ENCODE assay signal across 13 cellular contexts in the genomic region with DNA sequence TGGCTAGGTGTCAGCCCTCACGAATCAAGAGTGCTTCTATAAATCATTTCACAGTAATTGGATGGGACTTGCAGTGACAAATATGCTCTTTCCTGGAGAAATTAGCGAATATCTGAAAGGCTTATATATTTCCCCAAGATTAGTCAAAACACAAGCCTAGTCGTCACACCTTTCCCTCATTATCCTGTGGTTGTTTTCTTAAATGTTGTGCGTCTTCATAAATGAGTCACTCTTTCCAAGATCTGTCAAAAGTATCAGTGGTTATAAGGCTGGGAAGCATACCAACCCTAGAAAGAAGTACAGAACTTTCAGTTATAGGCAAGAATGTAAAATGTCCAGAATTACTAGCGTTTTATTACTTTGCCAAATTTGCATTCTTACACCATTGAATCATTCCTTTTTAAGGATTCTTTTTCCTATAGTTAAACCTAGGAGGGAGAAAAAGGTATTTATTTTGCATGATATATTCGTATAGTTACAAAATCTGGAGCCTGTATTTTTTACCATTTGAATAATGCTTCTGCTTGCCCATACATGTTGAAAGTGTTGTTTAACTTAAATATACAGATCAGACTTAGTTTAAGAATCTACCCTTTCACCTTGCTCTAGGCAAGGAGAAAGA. TPM values are rescaled to one million over a fixed set of nuclear protein-coding genes. Genes with fewer than 3 reads are reported as not detected.
DNase-seq lines count a peak whose midpoint lies in the region; ATAC-seq and TF ChIP-seq lines count a peak whose summit lies in the region.
"Had no signal": no experiment of that assay in that cellular context is flagged by ENCODE, and none has a peak within 500 bp of the region (broad histone marks: within the 10 kb centered on the region; RNA-seq: fewer than 3 reads in every experiment).

No MANE protein-coding gene starts in this region.

- peak overlapping the region; percentile 4; the same call in 1 of the 2 replicates for H3K4me2 ChIP-seq in SK-N-SH
- H3K4me2 ChIP-seq: BLaER1 had no signal

- peak; percentile 55 for ATAC-seq in activated CD4-positive, alpha-beta T cell treated with anti-CD3 and anti-CD28 coated beads for 36 hours
- ATAC-seq in upper lobe of right lung: no peak

- TF ChIP-seq RAD21 in SK-N-SH (IDR thresholded peaks at IDR 0.05; ENCODE audit: low read length): no peak

- H3K4me1 Mint-ChIP-seq in activated CD4-positive, alpha-beta T cell treated with anti-CD3 and anti-CD28 coated beads for 36 hours: peaks cover 9% of the 10 kb centered on the region

- 26% methylated on average over 6 of the region's 6 CpGs for WGBS in SK-N-SH (ENCODE audit: low lambda C conversion rate)

- H2AFZ ChIP-seq in SK-N-SH (ENCODE audit: low read depth): no peak overlapping the region

- H3K36me3 ChIP-seq in SK-N-SH (replicated peaks in 1 of 2; ENCODE audit: control insufficient read depth in 1 of 2, insufficient read depth in 2 of 2, low read length in 1 of 2) (no peaks in the 10 kb centered on the region), subcutaneous abdominal adipose tissue (ENCODE audit: control insufficient read depth in 5 of 5, insufficient read depth in 5 of 5, low read length in 5 of 5) (no peaks in the 10 kb centered on the region), upper lobe of right lung (no peaks in the 10 kb centered on the region)
- H3K36me3 ChIP-seq: BLaER1, MG63, SJCRH30 had no signal

- H3F3A ChIP-seq in SK-N-SH (replicated peaks; ENCODE audit: insufficient read depth): peaks cover 33% of the 10 kb centered on the region

- no peaks in the 10 kb centered on the region for H3K79me2 ChIP-seq in SK-N-SH (ENCODE audit: insufficient read depth)

- peaks cover 5% of the 10 kb centered on the region for H3K27me3 Mint-ChIP-seq in activated CD4-positive, alpha-beta T cell treated with anti-CD3 and anti-CD28 coated beads for 36 hours

- H3K9ac ChIP-seq in SK-N-SH: peak overlapping the region; percentile 12; the same call in 1 of the 2 replicates
- peak overlapping the region in 1 of 5 donors; percentile 53 for H3K9ac ChIP-seq in subcutaneous abdominal adipose tissue (ENCODE audit: low read length in 5 of 5)
- H3K9ac ChIP-seq: BLaER1 had no signal

- no peaks in the 10 kb centered on the region for H3K9me2 ChIP-seq in SK-N-SH

- no peaks in the 10 kb centered on the region for H3K36me3 Mint-ChIP-seq in activated CD4-positive, alpha-beta T cell treated with anti-CD3 and anti-CD28 coated beads for 36 hours (ENCODE audit: low read depth)

- H3K4me1 ChIP-seq in SK-N-SH (ENCODE audit: control insufficient read depth in 1 of 2, insufficient read depth in 2 of 2, low read depth in 1 of 2, low read length in 1 of 2) (peaks cover 5 to 37% of the 10 kb centered on the region in 2 experiments), subcutaneous abdominal adipose tissue (ENCODE audit: control insufficient read depth in 5 of 5, insufficient read depth in 5 of 5, low read length in 5 of 5) (peaks cover 3 to 42% (median 38%) of the 10 kb centered on the region in 5 donors), upper lobe of right lung (peaks cover 45% of the 10 kb centered on the region)

- DNase-seq in activated CD4-positive, alpha-beta T cell treated with anti-CD3 and anti-CD28 coated beads for 36 hours: no peak
- DNase-seq in activated CD4-positive, alpha-beta T cell treated with anti-CD3 and anti-CD28 coated beads, Interleukin-2, amount 50 U/mL, for 1 hour: no peak
- DNase-seq in SK-N-SH (no peak), fibroblast of villous mesenchyme (ENCODE audit: low read depth) (peak; percentile 97), NCI-H2227 (lab: John Stamatoyannopoulos, UW; ENCODE audit: unreplicated experiment) (no peak), upper lobe of right lung (no peak)
- no peak for DNase-seq in stimulated activated naive CD4-positive, alpha-beta T cell (lab: John Stamatoyannopoulos, UW)
- DNase-seq: SJCRH30 had no signal

- no peak overlapping the region for H3K4me3 ChIP-seq in SK-N-SH (ENCODE audit: low read depth in 2 of 2, low read length in 1 of 2)
- no peak overlapping the region for H3K4me3 ChIP-seq in fibroblast of villous mesenchyme (ENCODE audit: low read depth, low read length)
- no peak overlapping the region for H3K4me3 ChIP-seq in subcutaneous abdominal adipose tissue (ENCODE audit: low read depth in 1 of 5, low read length in 5 of 5)
- H3K4me3 ChIP-seq in upper lobe of right lung: no peak overlapping the region
- H3K4me3 ChIP-seq: BLaER1, MG63, SJCRH30 had no signal

- no peaks in the 10 kb centered on the region for H4K20me1 ChIP-seq in SK-N-SH (ENCODE audit: insufficient read depth)
- H4K20me1 ChIP-seq: BLaER1 had no signal

- H3K27ac ChIP-seq in SK-N-SH (ENCODE audit: low read depth in 2 of 2, low read length in 1 of 2) (peak overlapping the region; percentile 86 to 94; a peak in 3 of 4 replicates), subcutaneous abdominal adipose tissue (ENCODE audit: low read depth, low read length) (peak overlapping the region; percentile 87), upper lobe of right lung (no peak overlapping the region)
- H3K27ac ChIP-seq: BLaER1, SJCRH30 had no signal

- H3K4me3 Mint-ChIP-seq in activated CD4-positive, alpha-beta T cell treated with anti-CD3 and anti-CD28 coated beads for 36 hours: no peak overlapping the region
- H3K4me3 Mint-ChIP-seq: neural crest cell had no signal

- H3K9me3 ChIP-seq in SK-N-SH (no peaks in the 10 kb centered on the region), subcutaneous abdominal adipose tissue (ENCODE audit: control insufficient read depth in 5 of 5, low read length in 5 of 5) (no peaks in the 10 kb centered on the region), upper lobe of right lung (no peaks in the 10 kb centered on the region)
- H3K9me3 ChIP-seq: BLaER1, MG63, SJCRH30 had no signal

- peak in 1 of 2 experiments; percentile 89; a peak in 2 of 4 replicates for TF ChIP-seq EP300 in SK-N-SH (IDR thresholded peaks at IDR 0.05; ENCODE audit: borderline replicate concordance in 1 of 2, low read depth in 1 of 2, low read length in 1 of 2)

- no peak overlapping the region for H3K27ac Mint-ChIP-seq in activated CD4-positive, alpha-beta T cell treated with anti-CD3 and anti-CD28 coated beads for 36 hours

- H3K27me3 ChIP-seq in SK-N-SH (ENCODE audit: insufficient read depth) (no peaks in the 10 kb centered on the region), subcutaneous abdominal adipose tissue (ENCODE audit: control insufficient read depth in 5 of 5, insufficient read depth in 4 of 5, low read length in 5 of 5) (no peaks in the 10 kb centered on the region), upper lobe of right lung (no peaks in the 10 kb centered on the region)
- H3K27me3 ChIP-seq: BLaER1, MG63, SJCRH30 had no signal

- POLR2A ChIA-PET in activated CD4-positive, alpha-beta T cell treated with anti-CD3 and anti-CD28 coated beads for 36 hours (lab: Charles Lee): no interaction called here
- POLR2A ChIA-PET in SK-N-SH (lab: Yijun Ruan, JAX): no interaction called here

- no peaks in the 10 kb centered on the region for H3K9me3 Mint-ChIP-seq in activated CD4-positive, alpha-beta T cell treated with anti-CD3 and anti-CD28 coated beads for 36 hours (ENCODE audit: low read depth)
- H3K9me3 Mint-ChIP-seq: neural crest cell had no signal

- TF ChIP-seq CTCF in SK-N-SH (IDR thresholded peaks at IDR 0.05) (no peak), fibroblast of villous mesenchyme (IDR thresholded peaks at IDR 0.05; ENCODE audit: insufficient read depth, low read depth, low read length) (no peak), upper lobe of right lung (IDR thresholded peaks at IDR 0.05) (no peak)

- CTCF ChIA-PET in activated CD4-positive, alpha-beta T cell treated with anti-CD3 and anti-CD28 coated beads for 36 hours (lab: Charles Lee): interaction anchor here (1.0 kb wide), 1 partner anchor 9 kb away, joined by 3 read pairs; no protein-coding TSS in a partner anchor
- CTCF ChIA-PET in SK-N-SH (lab: Yijun Ruan, JAX): no interaction called here

- intact Hi-C loops in activated CD4-positive, alpha-beta T cell treated with anti-CD3 and anti-CD28 coated beads for 36 hours (cut with DNase I, micrococcal nuclease): no loop called here
- intact Hi-C loops in upper lobe of right lung (cut with DNase I): no loop called here

TF ChIP-seq in SK-N-SH, 30 proteins besides CTCF, POLR2A, EP300 and RAD21 (continues in another document):
- TF ChIP-seq TAF1 (IDR thresholded peaks at IDR 0.05; ENCODE audit: borderline replicate concordance, low read depth, low read length) (no peak), SIN3A (IDR thresholded peaks at IDR 0.05; ENCODE audit: borderline replicate concordance, low read depth, low read length) (no peak), ELF1 (IDR thresholded peaks at IDR 0.05) (no peak), YY1 (IDR thresholded peaks at IDR 0.05; ENCODE audit: low read depth) (no peak), TCF12 (IDR thresholded peaks at IDR 0.05) (peak; percentile 90), RXRA (IDR thresholded peaks at IDR 0.05; ENCODE audit: borderline replicate concordance, low read depth) (peak; percentile 57; the same call in 1 of the 2 replicates), MEF2A (IDR thresholded peaks at IDR 0.05; ENCODE audit: borderline replicate concordance, low read depth) (peak; percentile 15; the same call in 1 of the 2 replicates), FOSL2 (IDR thresholded peaks at IDR 0.05; ENCODE audit: borderline replicate concordance, low read depth) (peak; percentile 90)
- TF ChIP-seq, protein P1, sequence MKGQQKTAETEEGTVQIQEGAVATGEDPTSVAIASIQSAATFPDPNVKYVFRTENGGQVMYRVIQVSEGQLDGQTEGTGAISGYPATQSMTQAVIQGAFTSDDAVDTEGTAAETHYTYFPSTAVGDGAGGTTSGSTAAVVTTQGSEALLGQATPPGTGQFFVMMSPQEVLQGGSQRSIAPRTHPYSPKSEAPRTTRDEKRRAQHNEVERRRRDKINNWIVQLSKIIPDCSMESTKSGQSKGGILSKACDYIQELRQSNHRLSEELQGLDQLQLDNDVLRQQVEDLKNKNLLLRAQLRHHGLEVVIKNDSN (IDR thresholded peaks at IDR 0.05; ENCODE audit: borderline replicate concordance, low read depth): no peak
- TF ChIP-seq, protein P2, sequence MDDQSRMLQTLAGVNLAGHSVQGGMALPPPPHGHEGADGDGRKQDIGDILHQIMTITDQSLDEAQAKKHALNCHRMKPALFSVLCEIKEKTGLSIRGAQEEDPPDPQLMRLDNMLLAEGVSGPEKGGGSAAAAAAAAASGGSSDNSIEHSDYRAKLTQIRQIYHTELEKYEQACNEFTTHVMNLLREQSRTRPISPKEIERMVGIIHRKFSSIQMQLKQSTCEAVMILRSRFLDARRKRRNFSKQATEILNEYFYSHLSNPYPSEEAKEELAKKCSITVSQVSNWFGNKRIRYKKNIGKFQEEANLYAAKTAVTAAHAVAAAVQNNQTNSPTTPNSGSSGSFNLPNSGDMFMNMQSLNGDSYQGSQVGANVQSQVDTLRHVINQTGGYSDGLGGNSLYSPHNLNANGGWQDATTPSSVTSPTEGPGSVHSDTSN (IDR thresholded peaks at IDR 0.05): peak; percentile 86

RNA-seq across cellular contexts. Expression of a gene that starts 33.6 kb away (rescaled TPM):
- not detected for total RNA-seq in activated CD4-positive, alpha-beta T cell treated with anti-CD3 and anti-CD28 coated beads for 36 hours
- polyA plus RNA-seq in SK-N-SH (2012; rRNA removed): not detected in 2 replicates
- not detected in 2 replicates for polyA plus RNA-seq in SK-N-SH (2012; cell fraction: cytosol; rRNA removed)
- not detected in 2 replicates for polyA plus RNA-seq in SK-N-SH (2012; cell fraction: nucleus; rRNA removed)
- total RNA-seq in fibroblast of villous mesenchyme: not detected in 2 replicates
- total RNA-seq in upper lobe of right lung: not detected
- total RNA-seq: neural crest cell, SJCRH30 had no signal
- polyA plus RNA-seq: esophagus had no signal
